Comparison of ENCODE assay signal across 2 cellular contexts in genomic region chr3:184117649-184118048, GRCh38.
TF ChIP-seq lines count a peak whose summit lies in the region.

No MANE protein-coding gene starts in this region.

TF ChIP-seq in GM23338, 12 proteins besides CTCF, POLR2A, EP300 and RAD21:
- TF ChIP-seq REST (IDR thresholded peaks at IDR 0.05; ENCODE audit: unreplicated experiment) (no peak), ETS1 (IDR thresholded peaks at IDR 0.05) (no peak), POLR2AphosphoS5 (IDR thresholded peaks at IDR 0.05; ENCODE audit: low read depth) (no peak), NANOG (IDR thresholded peaks at IDR 0.05; ENCODE audit: borderline replicate concordance) (no peak), CREB1 (CRISPR knock-in tag; IDR thresholded peaks at IDR 0.05; ENCODE audit: low read depth) (no peak), ZNF462 (CRISPR knock-in tag; IDR thresholded peaks at IDR 0.05) (no peak), STAT1 (IDR thresholded peaks at IDR 0.05; ENCODE audit: unreplicated experiment) (no peak), ZNF331 (CRISPR knock-in tag; IDR thresholded peaks at IDR 0.05; ENCODE audit: low read depth) (no peak), ZNF114 (CRISPR knock-in tag; IDR thresholded peaks at IDR 0.05) (no peak), JUNB (IDR thresholded peaks at IDR 0.05; ENCODE audit: unreplicated experiment) (no peak), EZH2phosphoT487 (IDR thresholded peaks at IDR 0.05; ENCODE audit: unreplicated experiment) (no peak), EZH2 (IDR thresholded peaks at IDR 0.05; ENCODE audit: low read depth, unreplicated experiment) (no peak)

TF ChIP-seq in K562, 482 proteins besides CTCF, POLR2A, EP300 and RAD21:
- TF ChIP-seq CREB3L1 (IDR thresholded peaks at IDR 0.05; ENCODE audit: borderline replicate concordance, low read depth) = 0 out of 2 replicates have a peak, but pooled peaks have one; percentile 6
- no peak for TF ChIP-seq ELF1 (tag; IDR thresholded peaks at IDR 0.05)
- TF ChIP-seq ZNF780A (CRISPR knock-in tag; IDR thresholded peaks at IDR 0.05) = no peak
- peak; percentile 33; the same call in 1 of the 2 replicates for TF ChIP-seq DEAF1 (CRISPR knock-in tag; IDR thresholded peaks at IDR 0.05)
